In the genomic region with DNA sequence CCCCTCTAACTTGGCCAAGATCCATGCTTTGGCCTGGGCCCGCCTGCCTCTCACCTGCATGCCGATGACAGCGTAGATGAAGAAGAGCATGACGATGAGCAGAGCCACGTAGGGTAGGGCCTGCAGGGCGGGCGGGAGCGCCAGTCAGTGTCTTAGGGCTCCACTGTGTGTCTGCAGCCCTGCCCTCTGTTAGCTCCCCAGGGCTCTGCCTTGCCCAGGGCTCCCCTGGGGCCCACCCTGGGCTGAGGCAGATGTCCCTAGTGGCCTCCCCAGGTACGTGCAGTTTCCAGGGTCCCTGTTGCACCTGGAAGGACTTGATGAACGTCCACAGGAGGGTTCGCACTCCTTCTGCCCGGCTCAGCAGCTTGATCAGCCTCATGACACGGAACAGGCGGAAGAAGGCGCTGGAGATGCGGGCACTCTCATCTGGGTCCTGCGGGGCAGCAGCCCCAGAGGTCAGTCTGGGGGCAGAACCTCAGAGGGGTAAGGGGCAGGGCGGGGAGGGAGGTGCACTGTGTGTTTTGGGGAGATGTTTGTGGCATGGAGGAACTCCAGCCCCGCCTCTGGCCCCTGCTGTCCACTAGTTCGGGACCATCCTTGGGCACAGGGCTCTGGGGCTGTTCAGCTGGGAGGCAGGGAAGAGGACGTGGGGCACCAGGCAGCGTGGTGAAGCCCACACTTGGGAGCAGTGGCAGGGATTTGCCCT, we compare ENCODE assay signal across 22 cellular contexts. TPM values are rescaled to one million over a fixed set of nuclear protein-coding genes. Genes with fewer than 3 reads are reported as not detected.
DNase-seq lines count a peak whose midpoint lies in the region; ATAC-seq and TF ChIP-seq lines count a peak whose summit lies in the region.
"Had no signal": no experiment of that assay in that cellular context is flagged by ENCODE, and none has a peak within 500 bp of the region (broad histone marks: within the 10 kb centered on the region; RNA-seq: fewer than 3 reads in every experiment).

No MANE protein-coding gene starts in this region.

- peaks cover 9% of the 10 kb centered on the region for H3K4me1 Mint-ChIP-seq in WTC11
- peaks cover 42% of the 10 kb centered on the region for H3K4me1 Mint-ChIP-seq in neural progenitor cell

- H3K79me2 ChIP-seq in SK-N-SH (ENCODE audit: insufficient read depth): no peaks in the 10 kb centered on the region
- H3K79me2 ChIP-seq in neural progenitor cell (ENCODE audit: low read depth): no peaks in the 10 kb centered on the region

- DNase-seq in SK-N-SH (peak; percentile 39), HuH-7 (ENCODE audit: low spot score) (peak; percentile 23), WTC11 (ENCODE audit: low spot score) (peak; percentile 45), neural progenitor cell (ENCODE audit: low spot score) (no peak), NCI-H146 (lab: John Stamatoyannopoulos, UW) (no peak), anterior cingulate cortex (lab: John Stamatoyannopoulos, UW) (no peak), HPDE6-E6E7 (ENCODE audit: extremely low spot score) (no peak)
- DNase-seq: activated CD8-positive, alpha-beta memory T cell treated with anti-CD3 and anti-CD28 coated beads, Interleukin-2, amount 50 U/mL, for 4 hours; activated gamma-delta T cell; CD4-positive, alpha-beta memory T cell; hippocampal formation; left colon; NCI-H1694; NCI-H446; SJCRH30; stimulated activated CD4-positive, alpha-beta T cell treated with anti-CD3 and anti-CD28 coated beads, Interleukin-1b, Interleukin-23, amount 100 ng/mL, for 48 hours; T-helper 9 cell had no signal

- no peak overlapping the region for H3K4me3 ChIP-seq in SK-N-SH (ENCODE audit: low read depth in 2 of 2, low read length in 1 of 2)
- H3K4me3 ChIP-seq in neural progenitor cell: no peak overlapping the region
- H3K4me3 ChIP-seq: SJCRH30 had no signal

- H3K27ac Mint-ChIP-seq in WTC11 (no peak overlapping the region), neural progenitor cell (peak overlapping the region; percentile 57)
- H3K27ac Mint-ChIP-seq: CD4-positive, alpha-beta memory T cell had no signal

- CTCF ChIA-PET in SK-N-SH (lab: Yijun Ruan, JAX): interaction anchor here (1.6 to 21.0 kb wide), 3 partner anchors 11 to 84 kb away, joined by 5 to 277 read pairs (median 8); no protein-coding TSS in a partner anchor
- CTCF ChIA-PET in WTC11 (lab: Charles Lee): interaction anchor here (0.7 to 2.5 kb wide), 5 partner anchors 10 to 82 kb away, joined by 3 to 10 read pairs (median 4); no protein-coding TSS in a partner anchor

- no peak overlapping the region for H3K27ac ChIP-seq in SK-N-SH (ENCODE audit: low read depth in 2 of 2, low read length in 1 of 2)
- H3K27ac ChIP-seq in neural progenitor cell: no peak overlapping the region
- H3K27ac ChIP-seq: SJCRH30 had no signal

- WGBS in SK-N-SH (ENCODE audit: low lambda C conversion rate): 67% methylated on average over 20 of the region's 22 CpGs

- H3K36me3 ChIP-seq in SK-N-SH (replicated peaks in 1 of 2; ENCODE audit: control insufficient read depth in 1 of 2, insufficient read depth in 2 of 2, low read length in 1 of 2) (no peaks in the 10 kb centered on the region), neural progenitor cell (no peaks in the 10 kb centered on the region)
- H3K36me3 ChIP-seq: SJCRH30 had no signal

- POLR2A ChIA-PET in SK-N-SH (lab: Yijun Ruan, JAX) (no interaction called here), WTC11 (lab: Charles Lee) (no interaction called here)

- H3K36me3 Mint-ChIP-seq in WTC11 (no peaks in the 10 kb centered on the region), neural progenitor cell (no peaks in the 10 kb centered on the region)
- H3K36me3 Mint-ChIP-seq: CD4-positive, alpha-beta memory T cell had no signal

- H3K9ac ChIP-seq in SK-N-SH (no peak overlapping the region), neural progenitor cell (no peak overlapping the region)

- H3K9me3 Mint-ChIP-seq in WTC11: no peaks in the 10 kb centered on the region; the same call in 1 of the 2 replicates
- H3K9me3 Mint-ChIP-seq in neural progenitor cell: no peaks in the 10 kb centered on the region
- H3K9me3 Mint-ChIP-seq: CD4-positive, alpha-beta memory T cell had no signal

- ATAC-seq in SK-N-SH treated with all-trans-retinoic acid at 6 μM for 48 hours: no peak; the same call in 2 of the 3 replicates
- ATAC-seq in WTC11: peak; percentile 75
- ATAC-seq: left colon had no signal

- H2AFZ ChIP-seq in SK-N-SH (ENCODE audit: low read depth) (no peak overlapping the region), neural progenitor cell (replicated peaks) (no peak overlapping the region)

- H3K9me3 ChIP-seq in SK-N-SH (no peaks in the 10 kb centered on the region), neural progenitor cell (ENCODE audit: low read depth) (no peaks in the 10 kb centered on the region)
- H3K9me3 ChIP-seq: SJCRH30 had no signal

- H3F3A ChIP-seq in SK-N-SH (replicated peaks; ENCODE audit: insufficient read depth) (no peaks in the 10 kb centered on the region), neural progenitor cell (ENCODE audit: low read depth) (no peaks in the 10 kb centered on the region)

- H3K27me3 ChIP-seq in SK-N-SH (ENCODE audit: insufficient read depth) (peaks cover 35% of the 10 kb centered on the region), neural progenitor cell (no peaks in the 10 kb centered on the region)

- H3K27me3 Mint-ChIP-seq in WTC11 (ENCODE audit: low read depth) (no peaks in the 10 kb centered on the region), neural progenitor cell (ENCODE audit: insufficient read depth, low read depth) (peaks cover 11% of the 10 kb centered on the region)
- H3K27me3 Mint-ChIP-seq: CD4-positive, alpha-beta memory T cell had no signal

- H3K4me3 Mint-ChIP-seq in WTC11 (no peak overlapping the region), neural progenitor cell (no peak overlapping the region)
- H3K4me3 Mint-ChIP-seq: CD4-positive, alpha-beta memory T cell had no signal

- H4K20me1 ChIP-seq in SK-N-SH (ENCODE audit: insufficient read depth) (no peaks in the 10 kb centered on the region), neural progenitor cell (ENCODE audit: low read depth) (no peaks in the 10 kb centered on the region)

- no peak for TF ChIP-seq RAD21 in SK-N-SH (IDR thresholded peaks at IDR 0.05; ENCODE audit: low read length)

- no peaks in the 10 kb centered on the region for H3K9me2 ChIP-seq in SK-N-SH

- TF ChIP-seq CTCF in SK-N-SH (IDR thresholded peaks at IDR 0.05) (no peak; the same call in 1 of the 2 replicates), WTC11 (IDR thresholded peaks at IDR 0.05) (no peak), neural progenitor cell (IDR thresholded peaks at IDR 0.05) (peak; percentile 18)

- peaks cover 0 to 12% of the 10 kb centered on the region in 2 experiments; a peak in 1 of 4 replicates for H3K4me1 ChIP-seq in SK-N-SH (ENCODE audit: control insufficient read depth in 1 of 2, insufficient read depth in 2 of 2, low read depth in 1 of 2, low read length in 1 of 2)
- H3K4me1 ChIP-seq in neural progenitor cell: peaks cover 6% of the 10 kb centered on the region

- H3K4me2 ChIP-seq in SK-N-SH: no peak overlapping the region
- no peak overlapping the region for H3K4me2 ChIP-seq in neural progenitor cell

- TF ChIP-seq EP300 in SK-N-SH (IDR thresholded peaks at IDR 0.05; ENCODE audit: borderline replicate concordance in 1 of 2, low read depth in 1 of 2, low read length in 1 of 2): no peak

TF ChIP-seq in SK-N-SH treated with all-trans-retinoic acid at 6 μM for 48 hours, 23 proteins besides CTCF, POLR2A, EP300 and RAD21 (continues in another document):
- TF ChIP-seq CSDC2 (CRISPR knock-in tag; IDR thresholded peaks at IDR 0.05): no peak
- TF ChIP-seq ESRRG (CRISPR knock-in tag; IDR thresholded peaks at IDR 0.05): no peak

TF ChIP-seq in WTC11, 78 proteins besides CTCF, POLR2A, EP300 and RAD21:
- peak; percentile 22; the same call in 1 of the 2 replicates for TF ChIP-seq ZNF423 (CRISPR knock-in tag; IDR thresholded peaks at IDR 0.05)
- TF ChIP-seq CBFB (CRISPR knock-in tag; IDR thresholded peaks at IDR 0.05; ENCODE audit: low read depth): no peak
TF ChIP-seq in WTC11: peak in this region for 1.

RNA-seq across cellular contexts. Expression of gene KIF21B, which starts 29.8 kb away (rescaled TPM):
- polyA plus RNA-seq in SK-N-SH (2012; rRNA removed): 0.24 and 0.26 TPM in 2 replicates
- 0.08 and 0.14 TPM in 2 replicates for polyA plus RNA-seq in SK-N-SH (2012; cell fraction: cytosol; rRNA removed)
- polyA plus RNA-seq in SK-N-SH (2012; cell fraction: nucleus; rRNA removed): 0.50 and 0.63 TPM in 2 replicates
- total RNA-seq in WTC11 (2021) (17.8 to 19.4 TPM (median 18.0 TPM) in 3 replicates), neural progenitor cell (ENCODE audit: low replicate concordance) (6.4 and 15.6 TPM in 2 replicates)

RNA-seq across cellular contexts. Expression of gene CACNA1S, which starts 58.9 kb away (rescaled TPM):
- polyA plus RNA-seq in SK-N-SH (2012; rRNA removed): not detected in 2 replicates
- 0.01 TPM in 1 of 2 replicates, not detected in the other for polyA plus RNA-seq in SK-N-SH (2012; cell fraction: cytosol; rRNA removed)
- not detected in 2 replicates for polyA plus RNA-seq in SK-N-SH (2012; cell fraction: nucleus; rRNA removed)
- total RNA-seq in WTC11 (2021) (0.02 to 0.09 TPM (median 0.07 TPM) in 3 replicates), neural progenitor cell (ENCODE audit: low replicate concordance) (0.11 and 0.12 TPM in 2 replicates)
- total RNA-seq: astrocyte; CD4-positive, alpha-beta memory T cell; H4; left colon; mucosa of gallbladder; omental fat pad had no signal
- polyA plus RNA-seq: CD4-positive, alpha-beta memory T cell had no signal

Comparison
In these comparisons a context has a peak if more than half of its experiments do, and no peak if none do; other contexts are left out.
1. DNase-seq: peak in SK-N-SH (single experiment), HuH-7 (single experiment) and WTC11 (single experiment); none in neural progenitor cell (single experiment), NCI-H146 (single experiment), anterior cingulate cortex (0 of 58) and HPDE6-E6E7 (single experiment).